ENCODE assay signal across 18 cellular contexts in genomic region chr12:84131076-84131475, GRCh38.
DNase-seq lines count a peak whose midpoint lies in the region; TF ChIP-seq lines count a peak whose summit lies in the region.
"Had no signal": no experiment of that assay in that cellular context is flagged by ENCODE, and none has a peak within 500 bp of the region (broad histone marks: within the 10 kb centered on the region; RNA-seq: fewer than 3 reads in every experiment).

No MANE protein-coding gene starts in this region.

- no peak overlapping the region for H3K4me3 ChIP-seq in astrocyte of the spinal cord (ENCODE audit: low read depth, low read length)
- H3K4me3 ChIP-seq: GM23338 had no signal

- peak; percentile 4 for DNase-seq in Ammon's horn (ENCODE audit: low spot score)
- peak; percentile 68 for DNase-seq in HS-5 (ENCODE audit: low read depth)
- peak; percentile 60 for DNase-seq in astrocyte of the spinal cord (ENCODE audit: low read depth, low spot score)
- DNase-seq in iris pigment epithelial cell (ENCODE audit: low read depth), result peak; percentile 91
- no peak for DNase-seq in NCI-H187 (lab: John Stamatoyannopoulos, UW)
- DNase-seq in T-helper 2 cell, result no peak
- DNase-seq in globus pallidus (ENCODE audit: low spot score), result no peak
- DNase-seq: activated CD4-positive, alpha-beta T cell treated with anti-CD3 and anti-CD28 coated beads, Interleukin-2, amount 10 ng/mL, durations not matched to agents 24 days and 14 days; activated naive CD4-positive, alpha-beta T cell treated with anti-CD3 and anti-CD28 coated beads for 36 hours; CD4-positive, alpha-beta T cell; effector CD4-positive, alpha-beta T cell; Kasumi-1; left ventricle myocardium superior; NCI-H1436; NCI-H345; SHP77; stimulated activated CD4-positive, alpha-beta T cell treated with anti-CD3 and anti-CD28 coated beads, Interleukin-4, amount 100 ng/mL, for 4 hours had no signal

- in situ Hi-C loops in astrocyte of the spinal cord (cut with HindIII; ENCODE audit: low sequenced_read_pairs), result no loop called here

- TF ChIP-seq CTCF in astrocyte of the spinal cord (IDR thresholded peaks at IDR 0.05; ENCODE audit: low read depth, low read length), result no peak

Comparison
In these comparisons a context has a peak if more than half of its experiments do, and no peak if none do; other contexts are left out.
1. DNase-seq: peak in Ammon's horn (single experiment), HS-5 (single experiment), astrocyte of the spinal cord (single experiment) and iris pigment epithelial cell (single experiment); none in NCI-H187 (0 of 2), T-helper 2 cell (0 of 5) and globus pallidus (single experiment).